1 cellular context compared by ENCODE assay signal in the genomic region with DNA sequence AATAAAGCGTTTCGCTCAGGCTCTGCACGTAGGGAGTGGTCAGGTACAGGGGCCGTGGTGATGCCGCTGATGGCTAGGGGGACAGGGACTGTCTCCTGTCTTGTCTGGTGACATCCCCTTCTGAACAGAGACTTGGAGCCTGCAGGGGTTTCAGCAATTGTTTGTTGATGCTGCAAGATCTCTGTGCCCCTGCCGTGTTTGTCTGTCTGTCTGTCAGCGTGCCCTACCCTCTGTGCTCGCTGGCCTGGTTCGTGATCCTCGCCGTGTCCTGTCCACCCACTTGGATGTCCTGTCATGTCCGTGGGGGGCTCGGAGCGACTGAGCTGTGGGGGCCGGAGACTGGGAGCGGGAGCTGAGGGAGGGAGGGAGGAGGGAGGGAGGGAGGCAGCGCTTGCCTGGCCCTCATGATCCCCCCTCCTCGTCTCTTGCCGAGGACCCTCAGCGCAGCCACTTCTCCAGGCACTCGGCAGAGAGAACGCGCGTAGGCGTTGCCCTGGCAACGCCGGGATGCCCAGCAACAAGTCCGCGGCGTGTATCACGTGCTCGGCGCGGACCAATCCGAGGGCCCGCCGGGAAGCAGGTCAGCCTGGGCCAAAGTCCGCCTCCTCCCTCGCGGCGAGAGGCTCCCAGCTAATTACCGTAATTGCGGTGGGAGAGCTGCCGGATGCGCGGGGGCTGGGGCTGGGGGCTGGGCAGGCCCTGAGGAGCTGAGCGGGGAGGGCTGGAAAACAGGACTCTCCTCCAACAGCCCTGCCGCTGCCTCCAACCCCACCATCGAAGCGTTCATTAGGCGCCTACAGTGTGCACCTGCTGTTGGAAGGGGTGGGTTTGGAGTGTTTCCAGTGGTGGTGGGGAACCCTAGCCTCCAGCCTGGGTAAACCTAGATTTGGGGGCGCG.
TF ChIP-seq lines count a peak whose summit lies in the region.

No MANE protein-coding gene starts in this region.

TF ChIP-seq in GM12878, 131 proteins besides CTCF, POLR2A, EP300 and RAD21 (continued from another document and continues in another):
- TF ChIP-seq, protein P1, sequence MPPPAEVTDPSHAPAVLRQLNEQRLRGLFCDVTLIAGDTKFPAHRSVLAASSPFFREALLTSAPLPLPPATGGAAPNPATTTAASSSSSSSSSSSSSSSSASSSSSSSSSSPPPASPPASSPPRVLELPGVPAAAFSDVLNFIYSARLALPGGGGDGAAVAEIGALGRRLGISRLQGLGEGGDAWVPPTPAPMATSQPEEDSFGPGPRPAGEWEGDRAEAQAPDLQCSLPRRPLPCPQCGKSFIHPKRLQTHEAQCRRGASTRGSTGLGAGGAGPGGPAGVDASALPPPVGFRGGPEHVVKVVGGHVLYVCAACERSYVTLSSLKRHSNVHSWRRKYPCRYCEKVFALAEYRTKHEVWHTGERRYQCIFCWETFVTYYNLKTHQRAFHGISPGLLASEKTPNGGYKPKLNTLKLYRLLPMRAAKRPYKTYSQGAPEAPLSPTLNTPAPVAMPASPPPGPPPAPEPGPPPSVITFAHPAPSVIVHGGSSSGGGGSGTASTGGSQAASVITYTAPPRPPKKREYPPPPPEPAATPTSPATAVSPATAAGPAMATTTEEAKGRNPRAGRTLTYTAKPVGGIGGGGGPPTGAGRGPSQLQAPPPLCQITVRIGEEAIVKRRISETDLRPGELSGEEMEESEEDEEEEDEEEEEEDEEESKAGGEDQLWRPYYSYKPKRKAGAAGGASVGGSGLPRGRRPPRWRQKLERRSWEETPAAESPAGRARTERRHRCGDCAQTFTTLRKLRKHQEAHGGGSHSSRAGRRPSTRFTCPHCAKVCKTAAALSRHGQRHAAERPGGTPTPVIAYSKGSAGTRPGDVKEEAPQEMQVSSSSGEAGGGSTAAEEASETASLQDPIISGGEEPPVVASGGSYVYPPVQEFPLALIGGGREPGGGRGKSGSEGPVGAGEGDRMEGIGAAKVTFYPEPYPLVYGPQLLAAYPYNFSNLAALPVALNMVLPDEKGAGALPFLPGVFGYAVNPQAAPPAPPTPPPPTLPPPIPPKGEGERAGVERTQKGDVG (CRISPR knock-in tag; IDR thresholded peaks at IDR 0.05): no peak
- no peak for TF ChIP-seq SIN3A (IDR thresholded peaks at IDR 0.05; ENCODE audit: low read depth, low read length)
- no peak for TF ChIP-seq TCF3 (IDR thresholded peaks at IDR 0.05; ENCODE audit: borderline replicate concordance, insufficient read depth, low read depth, low read length)
- no peak for TF ChIP-seq KDM1A (IDR thresholded peaks at IDR 0.05; ENCODE audit: borderline replicate concordance)
- TF ChIP-seq CHD1 (IDR thresholded peaks at IDR 0.05; ENCODE audit: low read depth, low read length): no peak
- no peak for TF ChIP-seq NR2C2 (IDR thresholded peaks at IDR 0.05; ENCODE audit: borderline replicate concordance, control insufficient read depth, insufficient read length, low read depth)
- TF ChIP-seq NFYA (IDR thresholded peaks at IDR 0.05; ENCODE audit: borderline replicate concordance, low read depth, low read length): no peak
- TF ChIP-seq, protein P2, sequence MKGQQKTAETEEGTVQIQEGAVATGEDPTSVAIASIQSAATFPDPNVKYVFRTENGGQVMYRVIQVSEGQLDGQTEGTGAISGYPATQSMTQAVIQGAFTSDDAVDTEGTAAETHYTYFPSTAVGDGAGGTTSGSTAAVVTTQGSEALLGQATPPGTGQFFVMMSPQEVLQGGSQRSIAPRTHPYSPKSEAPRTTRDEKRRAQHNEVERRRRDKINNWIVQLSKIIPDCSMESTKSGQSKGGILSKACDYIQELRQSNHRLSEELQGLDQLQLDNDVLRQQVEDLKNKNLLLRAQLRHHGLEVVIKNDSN (IDR thresholded peaks at IDR 0.05; ENCODE audit: borderline replicate concordance, extremely low read length, insufficient read depth, low read depth, low read length): peak; percentile 95
- no peak for TF ChIP-seq FOXK2 (IDR thresholded peaks at IDR 0.05)
- TF ChIP-seq SMAD1 (IDR thresholded peaks at IDR 0.05; ENCODE audit: low read depth, partially characterized antibody): no peak
- TF ChIP-seq SREBF2 (IDR thresholded peaks at IDR 0.05; ENCODE audit: low read length): no peak
- TF ChIP-seq CHD2 (IDR thresholded peaks at IDR 0.05; ENCODE audit: borderline replicate concordance, low read depth, low read length): peak; percentile 92
- TF ChIP-seq, protein P3, sequence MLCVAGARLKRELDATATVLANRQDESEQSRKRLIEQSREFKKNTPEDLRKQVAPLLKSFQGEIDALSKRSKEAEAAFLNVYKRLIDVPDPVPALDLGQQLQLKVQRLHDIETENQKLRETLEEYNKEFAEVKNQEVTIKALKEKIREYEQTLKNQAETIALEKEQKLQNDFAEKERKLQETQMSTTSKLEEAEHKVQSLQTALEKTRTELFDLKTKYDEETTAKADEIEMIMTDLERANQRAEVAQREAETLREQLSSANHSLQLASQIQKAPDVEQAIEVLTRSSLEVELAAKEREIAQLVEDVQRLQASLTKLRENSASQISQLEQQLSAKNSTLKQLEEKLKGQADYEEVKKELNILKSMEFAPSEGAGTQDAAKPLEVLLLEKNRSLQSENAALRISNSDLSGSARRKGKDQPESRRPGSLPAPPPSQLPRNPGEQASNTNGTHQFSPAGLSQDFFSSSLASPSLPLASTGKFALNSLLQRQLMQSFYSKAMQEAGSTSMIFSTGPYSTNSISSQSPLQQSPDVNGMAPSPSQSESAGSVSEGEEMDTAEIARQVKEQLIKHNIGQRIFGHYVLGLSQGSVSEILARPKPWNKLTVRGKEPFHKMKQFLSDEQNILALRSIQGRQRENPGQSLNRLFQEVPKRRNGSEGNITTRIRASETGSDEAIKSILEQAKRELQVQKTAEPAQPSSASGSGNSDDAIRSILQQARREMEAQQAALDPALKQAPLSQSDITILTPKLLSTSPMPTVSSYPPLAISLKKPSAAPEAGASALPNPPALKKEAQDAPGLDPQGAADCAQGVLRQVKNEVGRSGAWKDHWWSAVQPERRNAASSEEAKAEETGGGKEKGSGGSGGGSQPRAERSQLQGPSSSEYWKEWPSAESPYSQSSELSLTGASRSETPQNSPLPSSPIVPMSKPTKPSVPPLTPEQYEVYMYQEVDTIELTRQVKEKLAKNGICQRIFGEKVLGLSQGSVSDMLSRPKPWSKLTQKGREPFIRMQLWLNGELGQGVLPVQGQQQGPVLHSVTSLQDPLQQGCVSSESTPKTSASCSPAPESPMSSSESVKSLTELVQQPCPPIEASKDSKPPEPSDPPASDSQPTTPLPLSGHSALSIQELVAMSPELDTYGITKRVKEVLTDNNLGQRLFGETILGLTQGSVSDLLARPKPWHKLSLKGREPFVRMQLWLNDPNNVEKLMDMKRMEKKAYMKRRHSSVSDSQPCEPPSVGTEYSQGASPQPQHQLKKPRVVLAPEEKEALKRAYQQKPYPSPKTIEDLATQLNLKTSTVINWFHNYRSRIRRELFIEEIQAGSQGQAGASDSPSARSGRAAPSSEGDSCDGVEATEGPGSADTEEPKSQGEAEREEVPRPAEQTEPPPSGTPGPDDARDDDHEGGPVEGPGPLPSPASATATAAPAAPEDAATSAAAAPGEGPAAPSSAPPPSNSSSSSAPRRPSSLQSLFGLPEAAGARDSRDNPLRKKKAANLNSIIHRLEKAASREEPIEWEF (IDR thresholded peaks at IDR 0.05; ENCODE audit: insufficient replicate concordance, low read depth, low read length): no peak
- TF ChIP-seq, protein P4, sequence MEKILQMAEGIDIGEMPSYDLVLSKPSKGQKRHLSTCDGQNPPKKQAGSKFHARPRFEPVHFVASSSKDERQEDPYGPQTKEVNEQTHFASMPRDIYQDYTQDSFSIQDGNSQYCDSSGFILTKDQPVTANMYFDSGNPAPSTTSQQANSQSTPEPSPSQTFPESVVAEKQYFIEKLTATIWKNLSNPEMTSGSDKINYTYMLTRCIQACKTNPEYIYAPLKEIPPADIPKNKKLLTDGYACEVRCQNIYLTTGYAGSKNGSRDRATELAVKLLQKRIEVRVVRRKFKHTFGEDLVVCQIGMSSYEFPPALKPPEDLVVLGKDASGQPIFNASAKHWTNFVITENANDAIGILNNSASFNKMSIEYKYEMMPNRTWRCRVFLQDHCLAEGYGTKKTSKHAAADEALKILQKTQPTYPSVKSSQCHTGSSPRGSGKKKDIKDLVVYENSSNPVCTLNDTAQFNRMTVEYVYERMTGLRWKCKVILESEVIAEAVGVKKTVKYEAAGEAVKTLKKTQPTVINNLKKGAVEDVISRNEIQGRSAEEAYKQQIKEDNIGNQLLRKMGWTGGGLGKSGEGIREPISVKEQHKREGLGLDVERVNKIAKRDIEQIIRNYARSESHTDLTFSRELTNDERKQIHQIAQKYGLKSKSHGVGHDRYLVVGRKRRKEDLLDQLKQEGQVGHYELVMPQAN (conservative IDR thresholded peaks at IDR 0.05): no peak
- no peak for TF ChIP-seq ZSCAN29 (IDR thresholded peaks at IDR 0.05)
- no peak for TF ChIP-seq TAF1 (IDR thresholded peaks at IDR 0.05; ENCODE audit: borderline replicate concordance, low read depth, low read length)
- TF ChIP-seq CBFB (IDR thresholded peaks at IDR 0.05; ENCODE audit: low read depth): no peak
- TF ChIP-seq SRF (IDR thresholded peaks at IDR 0.05; ENCODE audit: low read depth in 2 of 2, low read length in 2 of 2): no peak
- no peak for TF ChIP-seq FOS (IDR thresholded peaks at IDR 0.05; ENCODE audit: borderline replicate concordance, extremely low read depth, insufficient read length)
- no peak for TF ChIP-seq TARDBP (IDR thresholded peaks at IDR 0.05; ENCODE audit: borderline replicate concordance)
- TF ChIP-seq NR2C1 (IDR thresholded peaks at IDR 0.05): no peak
- TF ChIP-seq SREBF1 (IDR thresholded peaks at IDR 0.05; ENCODE audit: low read length): no peak
- no peak for TF ChIP-seq NFXL1 (IDR thresholded peaks at IDR 0.05; ENCODE audit: borderline replicate concordance)
- TF ChIP-seq EGR1 (IDR thresholded peaks at IDR 0.05; ENCODE audit: borderline replicate concordance in 1 of 2, low read depth in 2 of 2, low read length in 2 of 2): no peak
- TF ChIP-seq, protein P5, sequence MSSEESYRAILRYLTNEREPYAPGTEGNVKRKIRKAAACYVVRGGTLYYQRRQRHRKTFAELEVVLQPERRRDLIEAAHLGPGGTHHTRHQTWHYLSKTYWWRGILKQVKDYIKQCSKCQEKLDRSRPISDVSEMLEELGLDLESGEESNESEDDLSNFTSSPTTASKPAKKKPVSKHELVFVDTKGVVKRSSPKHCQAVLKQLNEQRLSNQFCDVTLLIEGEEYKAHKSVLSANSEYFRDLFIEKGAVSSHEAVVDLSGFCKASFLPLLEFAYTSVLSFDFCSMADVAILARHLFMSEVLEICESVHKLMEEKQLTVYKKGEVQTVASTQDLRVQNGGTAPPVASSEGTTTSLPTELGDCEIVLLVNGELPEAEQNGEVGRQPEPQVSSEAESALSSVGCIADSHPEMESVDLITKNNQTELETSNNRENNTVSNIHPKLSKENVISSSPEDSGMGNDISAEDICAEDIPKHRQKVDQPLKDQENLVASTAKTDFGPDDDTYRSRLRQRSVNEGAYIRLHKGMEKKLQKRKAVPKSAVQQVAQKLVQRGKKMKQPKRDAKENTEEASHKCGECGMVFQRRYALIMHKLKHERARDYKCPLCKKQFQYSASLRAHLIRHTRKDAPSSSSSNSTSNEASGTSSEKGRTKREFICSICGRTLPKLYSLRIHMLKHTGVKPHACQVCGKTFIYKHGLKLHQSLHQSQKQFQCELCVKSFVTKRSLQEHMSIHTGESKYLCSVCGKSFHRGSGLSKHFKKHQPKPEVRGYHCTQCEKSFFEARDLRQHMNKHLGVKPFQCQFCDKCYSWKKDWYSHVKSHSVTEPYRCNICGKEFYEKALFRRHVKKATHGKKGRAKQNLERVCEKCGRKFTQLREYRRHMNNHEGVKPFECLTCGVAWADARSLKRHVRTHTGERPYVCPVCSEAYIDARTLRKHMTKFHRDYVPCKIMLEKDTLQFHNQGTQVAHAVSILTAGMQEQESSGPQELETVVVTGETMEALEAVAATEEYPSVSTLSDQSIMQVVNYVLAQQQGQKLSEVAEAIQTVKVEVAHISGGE (CRISPR knock-in tag; IDR thresholded peaks at IDR 0.05): no peak
- TF ChIP-seq YBX1 (IDR thresholded peaks at IDR 0.05): no peak
- no peak for TF ChIP-seq STAT1 (conservative IDR thresholded peaks at IDR 0.05)
- TF ChIP-seq, protein P6, sequence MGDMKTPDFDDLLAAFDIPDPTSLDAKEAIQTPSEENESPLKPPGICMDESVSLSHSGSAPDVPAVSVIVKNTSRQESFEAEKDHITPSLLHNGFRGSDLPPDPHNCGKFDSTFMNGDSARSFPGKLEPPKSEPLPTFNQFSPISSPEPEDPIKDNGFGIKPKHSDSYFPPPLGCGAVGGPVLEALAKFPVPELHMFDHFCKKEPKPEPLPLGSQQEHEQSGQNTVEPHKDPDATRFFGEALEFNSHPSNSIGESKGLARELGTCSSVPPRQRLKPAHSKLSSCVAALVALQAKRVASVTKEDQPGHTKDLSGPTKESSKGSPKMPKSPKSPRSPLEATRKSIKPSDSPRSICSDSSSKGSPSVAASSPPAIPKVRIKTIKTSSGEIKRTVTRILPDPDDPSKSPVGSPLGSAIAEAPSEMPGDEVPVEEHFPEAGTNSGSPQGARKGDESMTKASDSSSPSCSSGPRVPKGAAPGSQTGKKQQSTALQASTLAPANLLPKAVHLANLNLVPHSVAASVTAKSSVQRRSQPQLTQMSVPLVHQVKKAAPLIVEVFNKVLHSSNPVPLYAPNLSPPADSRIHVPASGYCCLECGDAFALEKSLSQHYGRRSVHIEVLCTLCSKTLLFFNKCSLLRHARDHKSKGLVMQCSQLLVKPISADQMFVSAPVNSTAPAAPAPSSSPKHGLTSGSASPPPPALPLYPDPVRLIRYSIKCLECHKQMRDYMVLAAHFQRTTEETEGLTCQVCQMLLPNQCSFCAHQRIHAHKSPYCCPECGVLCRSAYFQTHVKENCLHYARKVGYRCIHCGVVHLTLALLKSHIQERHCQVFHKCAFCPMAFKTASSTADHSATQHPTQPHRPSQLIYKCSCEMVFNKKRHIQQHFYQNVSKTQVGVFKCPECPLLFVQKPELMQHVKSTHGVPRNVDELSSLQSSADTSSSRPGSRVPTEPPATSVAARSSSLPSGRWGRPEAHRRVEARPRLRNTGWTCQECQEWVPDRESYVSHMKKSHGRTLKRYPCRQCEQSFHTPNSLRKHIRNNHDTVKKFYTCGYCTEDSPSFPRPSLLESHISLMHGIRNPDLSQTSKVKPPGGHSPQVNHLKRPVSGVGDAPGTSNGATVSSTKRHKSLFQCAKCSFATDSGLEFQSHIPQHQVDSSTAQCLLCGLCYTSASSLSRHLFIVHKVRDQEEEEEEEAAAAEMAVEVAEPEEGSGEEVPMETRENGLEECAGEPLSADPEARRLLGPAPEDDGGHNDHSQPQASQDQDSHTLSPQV (IDR thresholded peaks at IDR 0.05): no peak
- no peak for TF ChIP-seq SIX5 (IDR thresholded peaks at IDR 0.05; ENCODE audit: low read depth, low read length, severe bottlenecking)
- TF ChIP-seq, protein P7, sequence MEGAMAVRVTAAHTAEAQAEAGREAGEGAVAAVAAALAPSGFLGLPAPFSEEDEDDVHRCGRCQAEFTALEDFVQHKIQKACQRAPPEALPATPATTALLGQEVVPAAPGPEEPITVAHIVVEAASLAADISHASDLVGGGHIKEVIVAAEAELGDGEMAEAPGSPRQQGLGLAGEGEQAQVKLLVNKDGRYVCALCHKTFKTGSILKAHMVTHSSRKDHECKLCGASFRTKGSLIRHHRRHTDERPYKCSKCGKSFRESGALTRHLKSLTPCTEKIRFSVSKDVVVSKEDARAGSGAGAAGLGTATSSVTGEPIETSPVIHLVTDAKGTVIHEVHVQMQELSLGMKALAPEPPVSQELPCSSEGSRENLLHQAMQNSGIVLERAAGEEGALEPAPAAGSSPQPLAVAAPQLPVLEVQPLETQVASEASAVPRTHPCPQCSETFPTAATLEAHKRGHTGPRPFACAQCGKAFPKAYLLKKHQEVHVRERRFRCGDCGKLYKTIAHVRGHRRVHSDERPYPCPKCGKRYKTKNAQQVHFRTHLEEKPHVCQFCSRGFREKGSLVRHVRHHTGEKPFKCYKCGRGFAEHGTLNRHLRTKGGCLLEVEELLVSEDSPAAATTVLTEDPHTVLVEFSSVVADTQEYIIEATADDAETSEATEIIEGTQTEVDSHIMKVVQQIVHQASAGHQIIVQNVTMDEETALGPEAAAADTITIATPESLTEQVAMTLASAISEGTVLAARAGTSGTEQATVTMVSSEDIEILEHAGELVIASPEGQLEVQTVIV (IDR thresholded peaks at IDR 0.05; ENCODE audit: borderline replicate concordance, partially characterized antibody): no peak
- TF ChIP-seq HDGF (IDR thresholded peaks at IDR 0.05): peak; percentile 50; the same call in 1 of the 2 replicates
- peak; percentile 72 for TF ChIP-seq SP1 (IDR thresholded peaks at IDR 0.05; ENCODE audit: low read depth, low read length)
